In genomic region chr4:55010550-55010949, GRCh38 we compare ENCODE assay signal across 21 cellular contexts.
DNase-seq lines count a peak whose midpoint lies in the region; FAIRE-seq and TF ChIP-seq lines count a peak whose summit lies in the region.
"Had no signal": no experiment of that assay in that cellular context is flagged by ENCODE, and none has a peak within 500 bp of the region (broad histone marks: within the 10 kb centered on the region; RNA-seq: fewer than 3 reads in every experiment).

No MANE protein-coding gene starts in this region.

- no peaks in the 10 kb centered on the region for H3K9me3 Mint-ChIP-seq in endothelial cell (ENCODE audit: unreplicated experiment)
- H3K9me3 Mint-ChIP-seq: CD8-positive, alpha-beta T cell had no signal

- peaks cover 5% of the 10 kb centered on the region for H3K27me3 Mint-ChIP-seq in endothelial cell (ENCODE audit: unreplicated experiment)
- H3K27me3 Mint-ChIP-seq: CD4-positive, CD25-positive, alpha-beta regulatory T cell had no signal

- no peak for TF ChIP-seq POLR2A in stomach (IDR thresholded peaks at IDR 0.05)

- TF ChIP-seq EP300 in stomach (IDR thresholded peaks at IDR 0.05), result no peak

- peaks cover 6% of the 10 kb centered on the region for H3K36me3 Mint-ChIP-seq in endothelial cell (ENCODE audit: low read depth, unreplicated experiment)
- H3K36me3 Mint-ChIP-seq: CD4-positive, CD25-positive, alpha-beta regulatory T cell; CD8-positive, alpha-beta T cell had no signal

- DNase-seq in RCC 7860 (ENCODE audit: low spot score) (no peak), endothelial cell (ENCODE audit: low spot score) (no peak), small intestine (no peak), islet precursor cell (no peak), stomach (no peak), caudate nucleus (lab: John Stamatoyannopoulos, UW) (no peak)
- DNase-seq: Caco-2; CD4-positive, CD25-positive, alpha-beta regulatory T cell; CD8-positive, alpha-beta T cell; DMS153; DND-41; GDM1; GM23248; H7; HCEC 1CT had no signal

- no peaks in the 10 kb centered on the region for H3K9me3 ChIP-seq in small intestine (ENCODE audit: control insufficient read depth, low read depth)
- no peaks in the 10 kb centered on the region for H3K9me3 ChIP-seq in stomach
- H3K9me3 ChIP-seq: BLaER1, Caco-2 had no signal

- H3K36me3 ChIP-seq in small intestine (ENCODE audit: control insufficient read depth in 2 of 2, insufficient read depth in 2 of 2, low read length in 2 of 2) (no peaks in the 10 kb centered on the region), stomach (no peaks in the 10 kb centered on the region)
- H3K36me3 ChIP-seq: BLaER1 had no signal

- no peak overlapping the region for H3K27ac ChIP-seq in small intestine (ENCODE audit: low read depth in 1 of 2, low read length in 1 of 2)
- H3K27ac ChIP-seq in stomach, result no peak overlapping the region
- no peak overlapping the region for H3K27ac ChIP-seq in caudate nucleus (ENCODE audit: low read depth, low read length)
- H3K27ac ChIP-seq: BLaER1, C4-2B, GM23248 had no signal

- peak; percentile 4 for FAIRE-seq in RCC 7860 (lab: Jason Lieb, UNC)
- peak; percentile 71 for FAIRE-seq in small intestine (lab: Jason Lieb, UNC)
- FAIRE-seq: GM12878, GM19239, H1 had no signal

- H3K4me1 Mint-ChIP-seq in endothelial cell (ENCODE audit: unreplicated experiment), result peaks cover 12% of the 10 kb centered on the region
- H3K4me1 Mint-ChIP-seq: B cell; CD4-positive, CD25-positive, alpha-beta regulatory T cell had no signal

- intact Hi-C loops in stomach (cut with DNase I; ENCODE audit: low total_unique reads), result no loop called here

- H3K4me3 ChIP-seq in small intestine (ENCODE audit: low read depth in 1 of 2, low read length in 2 of 2) (no peak overlapping the region), stomach (no peak overlapping the region)
- H3K4me3 ChIP-seq: BLaER1, GM12878, GM23248 had no signal

- H3K4me3 Mint-ChIP-seq in endothelial cell (ENCODE audit: unreplicated experiment), result no peak overlapping the region
- H3K4me3 Mint-ChIP-seq: B cell; CD4-positive, CD25-positive, alpha-beta regulatory T cell; CD8-positive, alpha-beta T cell had no signal

- H3K4me1 ChIP-seq in small intestine (ENCODE audit: control insufficient read depth in 2 of 2, insufficient read depth in 1 of 2, low read depth in 1 of 2, low read length in 1 of 2), result peaks cover 2% of the 10 kb centered on the region in 2 donors
- H3K4me1 ChIP-seq in stomach, result peaks cover 0 to 5% (median 0%) of the 10 kb centered on the region in 4 donors
- H3K4me1 ChIP-seq: BLaER1 had no signal

- TF ChIP-seq CTCF in endothelial cell (IDR thresholded peaks at IDR 0.05; ENCODE audit: unreplicated experiment) (no peak), stomach (IDR thresholded peaks at IDR 0.05) (no peak)

- H3K27ac Mint-ChIP-seq in endothelial cell (ENCODE audit: unreplicated experiment), result peak overlapping the region; percentile 13
- H3K27ac Mint-ChIP-seq: B cell; CD8-positive, alpha-beta T cell had no signal

- H3K27me3 ChIP-seq in small intestine (ENCODE audit: control insufficient read depth in 2 of 2, insufficient read depth in 2 of 2, low read length in 2 of 2), result no peaks in the 10 kb centered on the region
- no peaks in the 10 kb centered on the region for H3K27me3 ChIP-seq in stomach
- H3K27me3 ChIP-seq: BLaER1 had no signal
